ENCODE assay signal across 18 cellular contexts in genomic region chr7:65463184-65463583, GRCh38.
DNase-seq lines count a peak whose midpoint lies in the region; ATAC-seq and TF ChIP-seq lines count a peak whose summit lies in the region.
"Had no signal": no experiment of that assay in that cellular context is flagged by ENCODE, and none has a peak within 500 bp of the region (broad histone marks: within the 10 kb centered on the region; RNA-seq: fewer than 3 reads in every experiment).

No MANE protein-coding gene starts in this region.

- H3K4me3 Mint-ChIP-seq in MCF 10A (ENCODE audit: unreplicated experiment) = no peak overlapping the region
- no peak overlapping the region for H3K4me3 Mint-ChIP-seq in stimulated activated effector memory CD8-positive, alpha-beta T cell treated with anti-CD3 and anti-CD28 coated beads, Interleukin-12 subunit alpha, Interleukin-12 subunit beta, amount 100 ng/mL, for 72 hours

- TF ChIP-seq CTCF in mammary epithelial cell (conservative IDR thresholded peaks at IDR 0.05 in 1 of 2, IDR thresholded peaks at IDR 0.05 in 1 of 2; ENCODE audit: extremely low read depth in 1 of 2, insufficient read depth in 1 of 2, low read depth in 1 of 2, low read length in 2 of 2) (no peak), MCF 10A (IDR thresholded peaks at IDR 0.05; ENCODE audit: unreplicated experiment) (no peak), OCI-LY7 (conservative IDR thresholded peaks at IDR 0.05; ENCODE audit: low read length) (no peak), foreskin keratinocyte (conservative IDR thresholded peaks at IDR 0.05) (no peak), hepatocyte (IDR thresholded peaks at IDR 0.05; ENCODE audit: poor library complexity) (no peak)

- peak; percentile 46 for ATAC-seq in foreskin keratinocyte
- ATAC-seq in stimulated activated effector memory CD8-positive, alpha-beta T cell treated with anti-CD3 and anti-CD28 coated beads, Interleukin-12 subunit alpha, Interleukin-12 subunit beta, amount 100 ng/mL, for 72 hours = peak; percentile 72
- ATAC-seq: A549, SK-N-SH treated with all-trans-retinoic acid at 6 μM for 48 hours had no signal

- H3K9me3 Mint-ChIP-seq in MCF 10A (ENCODE audit: unreplicated experiment) = no peaks in the 10 kb centered on the region
- H3K9me3 Mint-ChIP-seq in stimulated activated effector memory CD8-positive, alpha-beta T cell treated with anti-CD3 and anti-CD28 coated beads, Interleukin-12 subunit alpha, Interleukin-12 subunit beta, amount 100 ng/mL, for 72 hours = peaks cover 6% of the 10 kb centered on the region

- H3K4me3 ChIP-seq in mammary epithelial cell (replicated peaks in 1 of 3; ENCODE audit: insufficient read depth in 1 of 3, low read depth in 2 of 3, low read length in 3 of 3) (no peak overlapping the region), OCI-LY7 (ENCODE audit: low read depth, low read length, poor library complexity, severe bottlenecking) (no peak overlapping the region), hepatocyte (no peak overlapping the region)
- H3K4me3 ChIP-seq: A549 had no signal

- H2AFZ ChIP-seq in mammary epithelial cell (ENCODE audit: low read depth, low read length) (peak overlapping the region; percentile 51), OCI-LY7 (ENCODE audit: low read length) (peak overlapping the region; percentile 39; the same call in 1 of the 2 replicates), hepatocyte (no peak overlapping the region)

- peaks cover 5% of the 10 kb centered on the region for H3K4me1 Mint-ChIP-seq in MCF 10A (ENCODE audit: insufficient read depth, unreplicated experiment)
- peaks cover 14% of the 10 kb centered on the region for H3K4me1 Mint-ChIP-seq in stimulated activated effector memory CD8-positive, alpha-beta T cell treated with anti-CD3 and anti-CD28 coated beads, Interleukin-12 subunit alpha, Interleukin-12 subunit beta, amount 100 ng/mL, for 72 hours

- H3K9me2 ChIP-seq in OCI-LY7 (ENCODE audit: insufficient read depth, low read length) (no peaks in the 10 kb centered on the region), hepatocyte (replicated peaks; ENCODE audit: insufficient read depth) (no peaks in the 10 kb centered on the region)

- H3K27ac Mint-ChIP-seq in MCF 10A (ENCODE audit: low read depth, unreplicated experiment) = no peak overlapping the region
- no peak overlapping the region for H3K27ac Mint-ChIP-seq in stimulated activated effector memory CD8-positive, alpha-beta T cell treated with anti-CD3 and anti-CD28 coated beads, Interleukin-12 subunit alpha, Interleukin-12 subunit beta, amount 100 ng/mL, for 72 hours

- DNase-seq in mammary epithelial cell (peak; percentile 38), MCF 10A (ENCODE audit: unreplicated experiment) (no peak), OCI-LY7 (ENCODE audit: low spot score) (no peak), foreskin keratinocyte (peak in 1 of 2 donors; percentile 29), hepatocyte (ENCODE audit: low spot score) (no peak), foreskin melanocyte (no peak)
- no peak for DNase-seq in stimulated activated effector memory CD8-positive, alpha-beta T cell treated with anti-CD3 and anti-CD28 coated beads, Interleukin-12 subunit alpha, Interleukin-12 subunit beta, amount 100 ng/mL, for 72 hours (ENCODE audit: low spot score in 2 of 2)
- DNase-seq in stimulated activated CD8-positive, alpha-beta memory T cell treated with anti-CD3 and anti-CD28 coated beads, Interleukin-4, amount 100 ng/mL, for 48 hours = no peak
- DNase-seq: C1 segment of cervical spinal cord, COR-L47, DMS153, HCEC 1CT, NCI-H1436 treated with DMSO at 0.1 percent for 48 hours, NCI-H2081 treated with DMSO at 0.1 percent for 48 hours, NCI-H524, SHP77 treated with DMSO at 0.1 percent for 48 hours had no signal

- H3K4me1 ChIP-seq in mammary epithelial cell (ENCODE audit: insufficient read depth, low read length) = peaks cover 3% of the 10 kb centered on the region
- H3K4me1 ChIP-seq in OCI-LY7 (ENCODE audit: insufficient read depth, low read length, poor library complexity, severe bottlenecking) = peaks cover 5% of the 10 kb centered on the region
- H3K4me1 ChIP-seq in foreskin keratinocyte = no peaks in the 10 kb centered on the region
- H3K4me1 ChIP-seq in hepatocyte (ENCODE audit: insufficient read depth) = no peaks in the 10 kb centered on the region
- H3K4me1 ChIP-seq: A549 had no signal

- H3K27ac ChIP-seq in mammary epithelial cell (ENCODE audit: insufficient read depth, low read depth, low read length) = no peak overlapping the region
- no peak overlapping the region for H3K27ac ChIP-seq in OCI-LY7 (ENCODE audit: low read depth, low read length, poor library complexity, severe bottlenecking)
- H3K27ac ChIP-seq in foreskin keratinocyte = no peak overlapping the region
- H3K27ac ChIP-seq in hepatocyte = no peak overlapping the region
- H3K27ac ChIP-seq: A549 had no signal

- no peaks in the 10 kb centered on the region for H3K36me3 ChIP-seq in mammary epithelial cell (ENCODE audit: insufficient read depth, low read length)
- H3K36me3 ChIP-seq in OCI-LY7 (ENCODE audit: insufficient read depth, low read length) = no peaks in the 10 kb centered on the region; the same call in 1 of the 2 replicates
- H3K36me3 ChIP-seq in hepatocyte (replicated peaks; ENCODE audit: insufficient read depth, low read depth) = no peaks in the 10 kb centered on the region

- H3K27me3 ChIP-seq in mammary epithelial cell (ENCODE audit: insufficient read depth, low read length) = no peaks in the 10 kb centered on the region
- no peaks in the 10 kb centered on the region for H3K27me3 ChIP-seq in foreskin keratinocyte
- H3K27me3 ChIP-seq in hepatocyte = no peaks in the 10 kb centered on the region

- no peak overlapping the region for H3K9ac ChIP-seq in mammary epithelial cell (ENCODE audit: insufficient read depth, low read length)

- in situ Hi-C loops in mammary epithelial cell (cut with MboI; ENCODE audit: low sequenced_read_pairs in 2 of 2) = loop anchor here in 1 of 2 donors (25.0 kb wide), 1 partner anchor 149 kb away; no protein-coding TSS in a partner anchor

- no peaks in the 10 kb centered on the region for H3K36me3 Mint-ChIP-seq in MCF 10A (ENCODE audit: insufficient read depth, unreplicated experiment)
- no peaks in the 10 kb centered on the region for H3K36me3 Mint-ChIP-seq in stimulated activated effector memory CD8-positive, alpha-beta T cell treated with anti-CD3 and anti-CD28 coated beads, Interleukin-12 subunit alpha, Interleukin-12 subunit beta, amount 100 ng/mL, for 72 hours

- H3K79me2 ChIP-seq in mammary epithelial cell (ENCODE audit: insufficient read depth, low read length) (no peaks in the 10 kb centered on the region), OCI-LY7 (ENCODE audit: insufficient read depth, low read depth, low read length) (no peaks in the 10 kb centered on the region), hepatocyte (no peaks in the 10 kb centered on the region)

- POLR2A ChIA-PET in MCF 10A (lab: Yijun Ruan, JAX) (no interaction called here), OCI-LY7 (lab: Charles Lee) (interaction anchor here (0.7 to 3.4 kb wide), 3 partner anchors 10 to 13 kb away, joined by 3 to 14 read pairs (median 5); no protein-coding TSS in a partner anchor)

- CTCF ChIA-PET in mammary epithelial cell (lab: Charles Lee; ENCODE audit: low non-redundant PET) (no interaction called here), MCF 10A (lab: Yijun Ruan, JAX) (interaction anchor here (0.6 kb wide), 1 partner anchor 11 kb away, joined by 3 read pairs; no protein-coding TSS in a partner anchor), OCI-LY7 (lab: Charles Lee; ENCODE audit: unreplicated experiment) (no interaction called here)

- dilution Hi-C loops in mammary epithelial cell (cut with HindIII; ENCODE audit: low sequenced_read_pairs) = no loop called here

- no peaks in the 10 kb centered on the region for H4K20me1 ChIP-seq in mammary epithelial cell (ENCODE audit: insufficient read depth, low read length)
- no peaks in the 10 kb centered on the region for H4K20me1 ChIP-seq in OCI-LY7 (ENCODE audit: insufficient read depth, low read length)
- no peaks in the 10 kb centered on the region for H4K20me1 ChIP-seq in hepatocyte (ENCODE audit: insufficient read depth, poor library complexity, severe bottlenecking)

- intact Hi-C loops in mammary epithelial cell (cut with micrococcal nuclease) (no loop called here), MCF 10A (cut with micrococcal nuclease) (no loop called here), OCI-LY7 (cut with micrococcal nuclease; ENCODE audit: unreplicated experiment) (loop anchor here (10.0 kb wide), 1 partner anchor 468 kb away; the partner anchor contains the start of gene ZNF117)

- no peak overlapping the region for H3K4me2 ChIP-seq in mammary epithelial cell (ENCODE audit: insufficient read depth, low read depth, low read length)
- H3K4me2 ChIP-seq in OCI-LY7 (ENCODE audit: low read length) = no peak overlapping the region
- H3K4me2 ChIP-seq in hepatocyte = no peak overlapping the region
- H3K4me2 ChIP-seq: A549 had no signal

- BruUV-seq in mammary epithelial cell (replicated peaks; lab: Mats Ljungman, UMichigan) = no TSS peak
- no TSS peak for BruUV-seq in MCF 10A (replicated peaks; lab: Mats Ljungman, UMichigan)
- BruUV-seq in OCI-LY7 (replicated peaks; lab: Mats Ljungman, UMichigan) = no TSS peak

- no peaks in the 10 kb centered on the region for H3K9me3 ChIP-seq in mammary epithelial cell (replicated peaks; ENCODE audit: insufficient read depth, low read length)
- H3K9me3 ChIP-seq in OCI-LY7 (ENCODE audit: low read length) = no peaks in the 10 kb centered on the region
- H3K9me3 ChIP-seq in hepatocyte (ENCODE audit: low read depth) = no peaks in the 10 kb centered on the region
- H3K9me3 ChIP-seq: A549 had no signal

- 61% methylated on average over 3 of the region's 3 CpGs for WGBS in mammary epithelial cell (ENCODE audit: low coverage, missing lambda C conversion rate)
- 88% methylated on average over 3 of the region's 3 CpGs for WGBS in hepatocyte (ENCODE audit: low lambda C conversion rate, missing lambda C conversion rate)

- H3K27me3 Mint-ChIP-seq in MCF 10A (ENCODE audit: insufficient read depth, unreplicated experiment) = peaks cover 10% of the 10 kb centered on the region
